13 cellular contexts compared by ENCODE assay signal in the genomic region with DNA sequence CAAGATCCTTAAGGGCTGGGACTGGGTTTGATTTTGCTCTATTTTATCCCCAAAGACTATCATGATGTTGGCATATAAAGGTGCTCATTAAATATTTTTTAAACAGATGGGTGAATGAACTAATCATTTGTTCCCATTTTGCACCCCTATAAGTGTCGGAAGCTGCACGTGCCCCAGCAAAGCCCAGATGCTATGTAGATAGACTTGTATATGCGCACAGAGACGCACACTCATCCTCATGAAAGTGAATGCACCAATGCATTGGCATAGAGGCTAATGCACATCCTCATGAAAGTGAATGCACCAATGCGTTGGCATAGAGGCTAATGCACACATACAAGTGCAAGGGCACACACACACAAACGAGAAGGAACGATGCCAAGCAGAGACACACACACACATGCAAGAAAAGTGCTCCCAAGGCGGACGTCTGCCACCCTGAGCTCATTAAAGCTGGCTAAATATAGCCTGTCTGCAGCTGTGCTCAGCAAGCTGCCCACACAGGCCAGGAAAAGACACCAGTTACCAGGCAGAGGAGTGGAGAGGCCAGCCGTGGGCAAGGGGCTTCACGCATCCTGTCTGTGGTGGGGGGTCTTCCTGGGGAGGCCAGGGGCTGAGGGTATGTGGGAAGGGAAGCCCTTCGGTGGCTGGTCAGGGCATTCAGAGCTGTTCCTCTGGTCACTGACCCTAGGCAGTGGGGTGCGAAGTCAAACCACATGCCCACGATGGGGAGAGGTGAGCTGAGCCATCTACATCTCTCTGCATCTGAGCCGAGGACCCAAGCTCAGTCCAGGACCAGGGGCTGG. TPM values are rescaled to one million over a fixed set of nuclear protein-coding genes. Genes with fewer than 3 reads are reported as not detected.
DNase-seq lines count a peak whose midpoint lies in the region; ATAC-seq and TF ChIP-seq lines count a peak whose summit lies in the region.
"Had no signal": no experiment of that assay in that cellular context is flagged by ENCODE, and none has a peak within 500 bp of the region (broad histone marks: within the 10 kb centered on the region; RNA-seq: fewer than 3 reads in every experiment).

No MANE protein-coding gene starts in this region.

- H3K56ac ChIP-seq in mesendoderm (ENCODE audit: low read length): peak overlapping the region; percentile 79

- CTCF ChIA-PET in A673 (lab: Charles Lee) (no interaction called here), HEK293 (lab: Yijun Ruan, JAX) (interaction anchor here (0.6 kb wide), 1 partner anchor 41 kb away, joined by 3 read pairs; no protein-coding TSS in a partner anchor)

- POLR2A ChIA-PET in A673 (lab: Charles Lee; ENCODE audit: low non-redundant PET): no interaction called here
- POLR2A ChIA-PET in HEK293 (lab: Yijun Ruan, JAX): interaction anchor here (0.5 kb wide), 1 partner anchor 1713 kb away, joined by 3 read pairs; no protein-coding TSS in a partner anchor
- POLR2A ChIA-PET in activated naive CD8-positive, alpha-beta T cell treated with anti-CD3 and anti-CD28 coated beads, Interleukin-2, amount 10 ng/mL, durations not matched to agents 7 days and 5 days (lab: Charles Lee): no interaction called here

- peak; percentile 69 for DNase-seq in A673 (ENCODE audit: low spot score)
- no peak for DNase-seq in activated naive CD8-positive, alpha-beta T cell treated with anti-CD3 and anti-CD28 coated beads, Interleukin-2, amount 10 ng/mL, durations not matched to agents 7 days and 5 days
- DNase-seq in mesendoderm: no peak
- DNase-seq in GM10266 (ENCODE audit: extremely low spot score): no peak
- DNase-seq in HCEC 1CT: no peak
- DNase-seq in NOMO-1 (lab: John Stamatoyannopoulos, UW; ENCODE audit: unreplicated experiment in 2 of 2): no peak
- DNase-seq: activated CD4-positive, CD25-positive, alpha-beta regulatory T cell treated with anti-CD3 and anti-CD28 coated beads, Interleukin-2, amount 50 U/mL, for 72 hours; activated naive CD4-positive, alpha-beta T cell treated with anti-CD3 and anti-CD28 coated beads, Interleukin-2, amount 50 U/mL, for 16 hours; hippocampal formation; NCI-H2107 had no signal

- no TSS peak for BruUV-seq in A673 (replicated peaks; lab: Mats Ljungman, UMichigan)

- H3K36me3 ChIP-seq in A673 (ENCODE audit: insufficient read depth, low read length, poor library complexity, severe bottlenecking) (no peaks in the 10 kb centered on the region), HEK293 (ENCODE audit: control insufficient read depth in 2 of 2, insufficient read depth in 1 of 2, low read length in 2 of 2) (no peaks in the 10 kb centered on the region), mesendoderm (ENCODE audit: control insufficient read depth, insufficient read depth, low read length) (no peaks in the 10 kb centered on the region)

- no peak overlapping the region for H2BK15ac ChIP-seq in mesendoderm (replicated peaks; ENCODE audit: low read depth)

- H3K4ac ChIP-seq in mesendoderm (ENCODE audit: low read depth, low read length): no peak overlapping the region

- H3K9me3 ChIP-seq in A673 (ENCODE audit: low read depth, low read length, poor library complexity, severe bottlenecking): no peaks in the 10 kb centered on the region
- H3K9me3 ChIP-seq in HEK293 (ENCODE audit: control insufficient read depth, insufficient read depth, low read depth, low read length): no peaks in the 10 kb centered on the region

- H3K23ac ChIP-seq in mesendoderm (ENCODE audit: low read length): no peak overlapping the region

- no peaks in the 10 kb centered on the region for H3K79me2 ChIP-seq in mesendoderm (ENCODE audit: control insufficient read depth, insufficient read depth, low read length)

- H2BK120ac ChIP-seq in mesendoderm (ENCODE audit: low read depth, low read length): no peak overlapping the region

- H3K27me3 ChIP-seq in A673 (replicated peaks; ENCODE audit: insufficient read depth, low read depth, low read length, poor library complexity) (no peaks in the 10 kb centered on the region), mesendoderm (ENCODE audit: insufficient read depth, low read length, poor library complexity) (no peaks in the 10 kb centered on the region)

- H3K4me1 Mint-ChIP-seq in activated naive CD8-positive, alpha-beta T cell treated with anti-CD3 and anti-CD28 coated beads, Interleukin-2, amount 10 ng/mL, durations not matched to agents 7 days and 5 days: peaks cover 15% of the 10 kb centered on the region

- intact Hi-C loops in A673 (cut with micrococcal nuclease; ENCODE audit: unreplicated experiment): no loop called here

- no peak overlapping the region for H3K4me2 ChIP-seq in mesendoderm (ENCODE audit: low read length)

- no peaks in the 10 kb centered on the region for H3K36me3 Mint-ChIP-seq in activated naive CD8-positive, alpha-beta T cell treated with anti-CD3 and anti-CD28 coated beads, Interleukin-2, amount 10 ng/mL, durations not matched to agents 7 days and 5 days
- H3K36me3 Mint-ChIP-seq: CD14-positive monocyte had no signal

- no peak overlapping the region for H2AK5ac ChIP-seq in mesendoderm (ENCODE audit: low read length)

- peaks cover 42% of the 10 kb centered on the region for H3K4me1 ChIP-seq in A673 (ENCODE audit: insufficient read depth, low read length, poor library complexity, severe bottlenecking)
- H3K4me1 ChIP-seq in HEK293 (ENCODE audit: control insufficient read depth, insufficient read depth, low read length): no peaks in the 10 kb centered on the region
- peaks cover 12% of the 10 kb centered on the region for H3K4me1 ChIP-seq in mesendoderm (ENCODE audit: control insufficient read depth, low read depth, low read length)

- ATAC-seq in activated naive CD8-positive, alpha-beta T cell treated with anti-CD3 and anti-CD28 coated beads, Interleukin-2, amount 10 ng/mL, durations not matched to agents 7 days and 5 days (ENCODE audit: low read depth): no peak
- no peak for ATAC-seq in GM21576 (IDR thresholded peaks at IDR 0.05; ENCODE audit: unreplicated experiment)

- no CpG with 5 or more reads among the region's 15 CpGs for WGBS in mesendoderm (ENCODE audit: extremely low coverage, insufficient coverage, low lambda C conversion rate)

- H3K4me3 ChIP-seq in A673 (ENCODE audit: low read depth, low read length, poor library complexity, severe bottlenecking) (no peak overlapping the region), HEK293 (ENCODE audit: low read depth, low read length) (no peak overlapping the region), mesendoderm (ENCODE audit: low read length) (no peak overlapping the region)

- TF ChIP-seq CTCF in A673 (conservative IDR thresholded peaks at IDR 0.05; ENCODE audit: low read depth, low read length): no peak
- TF ChIP-seq CTCF in HEK293 (tag by site-specific recombination; IDR thresholded peaks at IDR 0.05): no peak
- no peak for TF ChIP-seq CTCF in GM10266 (IDR thresholded peaks at IDR 0.05; ENCODE audit: control insufficient read depth, insufficient read depth, low read depth, missing control alignments)

- no peak overlapping the region for H3K18ac ChIP-seq in mesendoderm (ENCODE audit: low read length)

- H3K27me3 Mint-ChIP-seq in activated naive CD8-positive, alpha-beta T cell treated with anti-CD3 and anti-CD28 coated beads, Interleukin-2, amount 10 ng/mL, durations not matched to agents 7 days and 5 days: peaks cover 11% of the 10 kb centered on the region

- peak overlapping the region; percentile 47 for H3K9ac ChIP-seq in mesendoderm (ENCODE audit: low read length)

- H4K5ac ChIP-seq in mesendoderm (ENCODE audit: low read length): peak overlapping the region; percentile 56

- H3K4me3 Mint-ChIP-seq in activated naive CD8-positive, alpha-beta T cell treated with anti-CD3 and anti-CD28 coated beads, Interleukin-2, amount 10 ng/mL, durations not matched to agents 7 days and 5 days: peak overlapping the region; percentile 68

- H3K27ac ChIP-seq in A673 (ENCODE audit: low read depth, low read length, poor library complexity, severe bottlenecking) (peak overlapping the region; percentile 80), HEK293 (ENCODE audit: extremely low read depth, low read depth, low read length) (no peak overlapping the region), mesendoderm (ENCODE audit: low read depth, low read length) (no peak overlapping the region)

- H3K27ac Mint-ChIP-seq in activated naive CD8-positive, alpha-beta T cell treated with anti-CD3 and anti-CD28 coated beads, Interleukin-2, amount 10 ng/mL, durations not matched to agents 7 days and 5 days: peak overlapping the region; percentile 51
- H3K27ac Mint-ChIP-seq: CD14-positive monocyte had no signal

- no peak overlapping the region for H2BK5ac ChIP-seq in mesendoderm (ENCODE audit: low read length)

- no peaks in the 10 kb centered on the region for H3K79me1 ChIP-seq in mesendoderm (ENCODE audit: low read length)

- H4K8ac ChIP-seq in mesendoderm (ENCODE audit: low read depth, low read length): no peak overlapping the region

- no peaks in the 10 kb centered on the region for H3K9me3 Mint-ChIP-seq in activated naive CD8-positive, alpha-beta T cell treated with anti-CD3 and anti-CD28 coated beads, Interleukin-2, amount 10 ng/mL, durations not matched to agents 7 days and 5 days

TF ChIP-seq in HEK293, 187 proteins besides CTCF, POLR2A, EP300 and RAD21:
- TF ChIP-seq ZFHX2 (tag by site-specific recombination; conservative IDR thresholded peaks at IDR 0.05) (peak; percentile 58), EGR2 (tag by site-specific recombination; IDR thresholded peaks at IDR 0.05; ENCODE audit: low read depth) (peak; percentile 64; the same call in 1 of the 2 replicates), ZNF335 (tag by site-specific recombination; conservative IDR thresholded peaks at IDR 0.05) (0 out of 2 replicates have a peak, but pooled peaks have one; percentile 15), TRIM28 (IDR thresholded peaks at IDR 0.05; ENCODE audit: borderline replicate concordance, low read length) (no peak)
TF ChIP-seq in HEK293: peak in this region for 3.

RNA-seq across cellular contexts. Expression of a gene that starts 52.6 kb away (rescaled TPM):
- 90.5 and 107 TPM in 2 replicates for total RNA-seq in A673 (2021)
- total RNA-seq in activated naive CD8-positive, alpha-beta T cell treated with anti-CD3 and anti-CD28 coated beads, Interleukin-2, amount 10 ng/mL, durations not matched to agents 7 days and 5 days: 10 to 100 TPM; 20.6 to 21.1 TPM
- polyA plus RNA-seq in mesendoderm (2013, experiment 1 of 2): 52.3 TPM
- 51.2 TPM for polyA plus RNA-seq in mesendoderm (2013, experiment 2 of 2)
- polyA plus RNA-seq: CD14-positive monocyte had no signal

RNA-seq across cellular contexts. Expression of a gene that starts 59.5 kb away (rescaled TPM):
- 0.71 and 1.9 TPM in 2 replicates for total RNA-seq in A673 (2021)
- total RNA-seq in activated naive CD8-positive, alpha-beta T cell treated with anti-CD3 and anti-CD28 coated beads, Interleukin-2, amount 10 ng/mL, durations not matched to agents 7 days and 5 days: under 1 TPM; 0.64 to 0.77 TPM
- 0.42 TPM for polyA plus RNA-seq in mesendoderm (2013, experiment 1 of 2)
- 0.31 TPM for polyA plus RNA-seq in mesendoderm (2013, experiment 2 of 2)
- polyA plus RNA-seq: CD14-positive monocyte had no signal
